ENCODE assay signal across 12 cellular contexts in genomic region chr3:30752961-30753360, GRCh38.
A peak's percentile ranks its signal among the peaks of the same experiment; 100 is the strongest.
DNase-seq lines count a peak whose midpoint lies in the region; ATAC-seq, FAIRE-seq and TF ChIP-seq lines count a peak whose summit lies in the region.
"Had no signal": no experiment of that assay in that cellular context is flagged by ENCODE, and none has a peak within 500 bp of the region (broad histone marks: within the 10 kb centered on the region; RNA-seq: fewer than 3 reads in every experiment).

No MANE protein-coding gene starts in this region.

- H3K9me2 ChIP-seq in hepatocyte (replicated peaks; ENCODE audit: insufficient read depth), result no peaks in the 10 kb centered on the region

- no peaks in the 10 kb centered on the region for H3K36me3 ChIP-seq in hepatocyte (replicated peaks; ENCODE audit: insufficient read depth, low read depth)

- no peaks in the 10 kb centered on the region for H3K9me3 ChIP-seq in AG04450 (ENCODE audit: control insufficient read depth, insufficient read depth, low read length)
- H3K9me3 ChIP-seq in hepatocyte (ENCODE audit: low read depth), result no peaks in the 10 kb centered on the region

- H3K79me2 ChIP-seq in hepatocyte, result no peaks in the 10 kb centered on the region

- TF ChIP-seq CTCF in AG04450 (IDR thresholded peaks at IDR 0.05; ENCODE audit: low read depth, low read length) (no peak), hepatocyte (IDR thresholded peaks at IDR 0.05; ENCODE audit: poor library complexity) (no peak), D721Med (IDR thresholded peaks at IDR 0.05; ENCODE audit: insufficient read depth, missing control alignments) (no peak)

- peaks cover 5% of the 10 kb centered on the region for H3K4me1 ChIP-seq in hepatocyte (ENCODE audit: insufficient read depth)

- no peak overlapping the region for H2AFZ ChIP-seq in hepatocyte
- H2AFZ ChIP-seq: GM23338 had no signal

- H3K27ac ChIP-seq in AG04450 (ENCODE audit: low read depth, low read length) (no peak overlapping the region), hepatocyte (no peak overlapping the region)

- FAIRE-seq in D721Med (lab: Jason Lieb, UNC), result no peak

- no peak for ATAC-seq in HG03571 (IDR thresholded peaks at IDR 0.05; ENCODE audit: unreplicated experiment)
- ATAC-seq: GM23338; stimulated activated naive CD8-positive, alpha-beta T cell treated with anti-CD3 and anti-CD28 coated beads, Interleukin-15, amount 100 ng/mL, for 72 hours had no signal

- POLR2A ChIA-PET in AG04450 (lab: Yijun Ruan, JAX), result interaction anchor here (0.6 kb wide), 1 partner anchor 672 kb away, joined by 3 read pairs; no protein-coding TSS in a partner anchor

- no peaks in the 10 kb centered on the region for H3K27me3 ChIP-seq in AG04450 (ENCODE audit: control insufficient read depth, insufficient read depth, low read length)
- H3K27me3 ChIP-seq in hepatocyte, result no peaks in the 10 kb centered on the region

- no peaks in the 10 kb centered on the region for H4K20me1 ChIP-seq in hepatocyte (ENCODE audit: insufficient read depth, poor library complexity, severe bottlenecking)

- peak; percentile 36 for DNase-seq in AG04450 (ENCODE audit: low read depth, low spot score)
- DNase-seq in HK-2 (ENCODE audit: unreplicated experiment), result peak; percentile 16
- DNase-seq in T1000 (lab: John Stamatoyannopoulos, UW), result peak; percentile 8
- DNase-seq in hepatocyte (ENCODE audit: low spot score), result peak; percentile 53
- no peak for DNase-seq in D721Med (ENCODE audit: insufficient read length, low spot score)
- DNase-seq in NCI-H82 (lab: John Stamatoyannopoulos, UW), result no peak
- no peak for DNase-seq in cerebellar cortex (ENCODE audit: low spot score)
- DNase-seq: mesendoderm; NCI-H526; stimulated activated naive CD8-positive, alpha-beta T cell treated with anti-CD3 and anti-CD28 coated beads, Interleukin-15, amount 100 ng/mL, for 72 hours had no signal

- H3K4me2 ChIP-seq in hepatocyte, result no peak overlapping the region
- H3K4me2 ChIP-seq: GM23338 had no signal

- WGBS in hepatocyte (ENCODE audit: low lambda C conversion rate, missing lambda C conversion rate), result 40% methylated on average over 4 of the region's 4 CpGs

- no peak overlapping the region for H3K4me3 ChIP-seq in AG04450 (ENCODE audit: low read depth, low read length)
- no peak overlapping the region for H3K4me3 ChIP-seq in hepatocyte
- H3K4me3 ChIP-seq: GM23338 had no signal

- CTCF ChIA-PET in AG04450 (lab: Charles Lee), result interaction anchor here (0.6 to 8.3 kb wide), 4 partner anchors 16 to 711 kb away, joined by 4 to 87 read pairs (median 18); no protein-coding TSS in a partner anchor

Comparison
In these comparisons a context has a peak if more than half of its experiments do, and no peak if none do; other contexts are left out.
1. DNase-seq: peak in AG04450 (single experiment), HK-2 (single experiment), T1000 (single experiment) and hepatocyte (single experiment); none in D721Med (single experiment), NCI-H82 (single experiment) and cerebellar cortex (single experiment).